ENCODE assay signal across 8 cellular contexts in genomic region chr3:26074080-26074479, GRCh38.
"Had no signal": no experiment of that assay in that cellular context is flagged by ENCODE, and none has a peak within 500 bp of the region (broad histone marks: within the 10 kb centered on the region; RNA-seq: fewer than 3 reads in every experiment).

No MANE protein-coding gene starts in this region.

- H2AFZ ChIP-seq: GM23248 had no signal

- H3K4me3 ChIP-seq: GM23248, K562 had no signal

- H3K9ac ChIP-seq: GM23248 had no signal

- ATAC-seq: K562 had no signal

- DNase-seq: GM23248, GOT3, H9, HCEC 1CT, KG1 had no signal

- FAIRE-seq: H54, HTR-8/SVneo, K562 had no signal

- H3K27ac ChIP-seq: GM23248 had no signal
